Comparison of ENCODE assay signal across 23 cellular contexts in the genomic region with DNA sequence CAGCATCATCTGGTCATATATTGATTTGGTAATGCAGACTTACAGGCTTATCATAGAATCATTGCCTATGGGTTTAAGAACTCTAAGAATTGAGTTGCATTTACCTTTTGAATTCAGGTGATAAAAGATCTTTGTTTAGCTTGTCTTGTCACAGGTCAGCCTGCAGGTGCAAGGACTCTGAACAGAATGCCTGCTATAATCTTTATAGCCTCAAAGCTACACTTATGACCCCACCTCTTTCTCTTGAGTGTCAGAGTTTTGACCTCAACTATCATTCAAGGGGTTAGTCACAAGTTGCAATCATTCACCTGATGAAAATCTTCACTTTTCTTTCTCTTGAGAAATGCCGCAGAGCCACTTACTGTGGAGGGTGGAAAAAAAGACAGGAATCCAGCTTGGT.
"Had no signal": no experiment of that assay in that cellular context is flagged by ENCODE, and none has a peak within 500 bp of the region (broad histone marks: within the 10 kb centered on the region; RNA-seq: fewer than 3 reads in every experiment).

No MANE protein-coding gene starts in this region.

- H3K27me3 ChIP-seq: esophagus muscularis mucosa, gastrocnemius medialis, neutrophil, sigmoid colon, stomach had no signal

- H3K9me3 ChIP-seq: esophagus muscularis mucosa, gastrocnemius medialis, left ventricle myocardium inferior, lower lobe of right lung, neutrophil, sigmoid colon, stomach, thoracic aorta had no signal

- H3K4me3 ChIP-seq: esophagus muscularis mucosa, gastrocnemius medialis, left ventricle myocardium inferior, lower lobe of right lung, sigmoid colon, skin epidermis, stomach, thoracic aorta had no signal

- H3K4me1 ChIP-seq: esophagus muscularis mucosa, gastrocnemius medialis, left ventricle myocardium inferior, lower lobe of right lung, sigmoid colon had no signal

- H3K27ac Mint-ChIP-seq: immature natural killer cell; memory B cell; naive thymus-derived CD4-positive, alpha-beta T cell; nephron progenitor cell had no signal

- H3K27me3 Mint-ChIP-seq: memory B cell; naive thymus-derived CD4-positive, alpha-beta T cell had no signal

- ATAC-seq: gastrocnemius medialis; lower lobe of right lung; naive thymus-derived CD4-positive, alpha-beta T cell had no signal

- H3K4me1 Mint-ChIP-seq: immature natural killer cell, memory B cell had no signal

- H3K27ac ChIP-seq: epithelial cell of prostate, esophagus muscularis mucosa, gastrocnemius medialis, left ventricle myocardium inferior, lower lobe of right lung, neutrophil, sigmoid colon, skin epidermis, stomach, thoracic aorta had no signal

- FAIRE-seq: keratinocyte, urothelium cell line had no signal

- DNase-seq: effector memory CD4-positive, alpha-beta T cell; gastrocnemius medialis; glutamatergic neuron; immature natural killer cell; left ventricle myocardium inferior; lower lobe of right lung; midbrain; naive thymus-derived CD4-positive, alpha-beta T cell; nephron progenitor cell; sigmoid colon; stimulated activated CD4-positive, alpha-beta T cell treated with anti-CD3 and anti-CD28 coated beads, Interleukin-12 subunit alpha, Interleukin-12 subunit beta, amount 100 ng/mL, for 4 hours; stimulated activated naive CD4-positive, alpha-beta T cell; stomach; substantia nigra; trophoblast cell had no signal

- H3K9me3 Mint-ChIP-seq: immature natural killer cell; memory B cell; naive thymus-derived CD4-positive, alpha-beta T cell had no signal

- H3K4me3 Mint-ChIP-seq: immature natural killer cell; memory B cell; naive thymus-derived CD4-positive, alpha-beta T cell; nephron progenitor cell had no signal
